In the genomic region with DNA sequence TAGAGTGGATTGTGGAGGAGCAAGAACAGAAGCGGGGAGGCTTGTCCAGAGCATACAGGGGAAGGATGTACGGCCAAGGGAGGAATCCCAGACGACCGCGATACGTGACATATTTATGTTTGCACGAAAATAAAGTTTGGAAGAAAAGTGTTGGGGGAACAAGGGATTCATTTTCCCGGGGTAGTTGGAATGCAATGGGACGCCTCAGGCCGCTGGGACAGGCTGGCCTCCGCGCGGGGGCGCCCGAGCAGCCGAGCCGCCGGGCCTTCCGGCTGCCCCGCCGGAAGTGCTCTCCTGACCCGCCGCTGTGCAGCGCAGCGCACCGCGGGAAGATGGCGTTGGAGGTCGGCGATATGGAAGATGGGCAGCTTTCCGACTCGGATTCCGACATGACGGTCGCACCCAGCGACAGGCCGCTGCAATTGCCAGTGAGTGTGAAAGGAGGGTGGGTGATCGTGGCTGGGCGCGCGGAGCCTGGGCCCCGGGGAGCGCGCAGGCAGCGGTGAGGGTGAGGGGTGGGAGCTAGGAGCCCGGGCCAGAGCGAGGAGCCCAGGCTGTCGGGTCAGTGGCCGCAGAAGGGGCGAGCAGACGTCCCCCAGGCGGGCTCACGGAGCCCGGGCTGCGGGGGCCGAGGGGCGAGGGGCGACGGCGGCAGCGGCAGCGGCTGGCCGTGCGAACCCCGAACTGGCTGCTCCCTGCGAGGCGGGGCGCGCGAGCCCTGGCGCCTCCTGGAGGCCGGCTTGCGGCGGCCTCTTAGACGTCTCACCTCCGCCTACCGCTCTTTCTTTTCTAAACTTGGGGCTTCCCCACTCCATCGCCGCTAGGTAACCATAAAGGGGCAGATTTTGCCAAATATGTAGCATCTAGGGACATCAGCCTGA, we compare ENCODE assay signal across 1 cellular context.
TF ChIP-seq lines count a peak whose summit lies in the region.

PHAX (plus strand) TSS at position 317 of the 881 bp plus-strand sequence; CDS start at position 333, 16 bp downstream.

TF ChIP-seq in HEK293, 187 proteins besides CTCF, POLR2A, EP300 and RAD21 (continued from another document and continues in another):
- TF ChIP-seq ZNF639 (tag by site-specific recombination; IDR thresholded peaks at IDR 0.05) (no peak), ZNF157 (tag by site-specific recombination; IDR thresholded peaks at IDR 0.05) (no peak), ZSCAN4 (tag by site-specific recombination; IDR thresholded peaks at IDR 0.05) (peak; percentile 26; the same call in 1 of the 2 replicates), HOXD13 (CRISPR knock-in tag; IDR thresholded peaks at IDR 0.05; ENCODE audit: borderline replicate concordance) (no peak), ZNF658 (tag by site-specific recombination; IDR thresholded peaks at IDR 0.05) (no peak), ZNF335 (tag by site-specific recombination; conservative IDR thresholded peaks at IDR 0.05) (peak; percentile 51), ZNF112 (tag by site-specific recombination; IDR thresholded peaks at IDR 0.05) (no peak), ZNF449 (tag by site-specific recombination; IDR thresholded peaks at IDR 0.05) (no peak), KLF9 (tag by site-specific recombination; IDR thresholded peaks at IDR 0.05; ENCODE audit: low read depth) (0 out of 2 replicates have a peak, but pooled peaks have one; percentile 38), ZNF398 (tag by site-specific recombination; IDR thresholded peaks at IDR 0.05) (no peak), ZNF362 (tag by site-specific recombination; IDR thresholded peaks at IDR 0.05) (no peak), ZSCAN16 (tag by site-specific recombination; IDR thresholded peaks at IDR 0.05) (peak; percentile 39; the same call in 1 of the 2 replicates), YY2 (tag by site-specific recombination; IDR thresholded peaks at IDR 0.05) (peak; percentile 94), BCL11A (tag by site-specific recombination; IDR thresholded peaks at IDR 0.05; ENCODE audit: low read depth) (no peak), ZNF274 (IDR thresholded peaks at IDR 0.05; ENCODE audit: low read length) (no peak), ZNF274 (tag by site-specific recombination; IDR thresholded peaks at IDR 0.05; ENCODE audit: borderline replicate concordance) (no peak), SETDB1 (IDR thresholded peaks at IDR 0.05; ENCODE audit: insufficient read length, low read length) (no peak), ZNF664 (tag by site-specific recombination; IDR thresholded peaks at IDR 0.05) (no peak), ZFP69B (tag by site-specific recombination; IDR thresholded peaks at IDR 0.05) (no peak), ZXDB (tag by site-specific recombination; IDR thresholded peaks at IDR 0.05) (peak; percentile 86), EGR2 (tag by site-specific recombination; IDR thresholded peaks at IDR 0.05; ENCODE audit: low read depth) (0 out of 2 replicates have a peak, but pooled peaks have one; percentile 13), ZNF426 (tag by site-specific recombination; IDR thresholded peaks at IDR 0.05) (no peak), ZFP3 (tag by site-specific recombination; IDR thresholded peaks at IDR 0.05; ENCODE audit: low read depth) (no peak), ZNF155 (tag by site-specific recombination; IDR thresholded peaks at IDR 0.05) (no peak), ZNF423 (tag by site-specific recombination; IDR thresholded peaks at IDR 0.05) (no peak)
- TF ChIP-seq, protein P1, sequence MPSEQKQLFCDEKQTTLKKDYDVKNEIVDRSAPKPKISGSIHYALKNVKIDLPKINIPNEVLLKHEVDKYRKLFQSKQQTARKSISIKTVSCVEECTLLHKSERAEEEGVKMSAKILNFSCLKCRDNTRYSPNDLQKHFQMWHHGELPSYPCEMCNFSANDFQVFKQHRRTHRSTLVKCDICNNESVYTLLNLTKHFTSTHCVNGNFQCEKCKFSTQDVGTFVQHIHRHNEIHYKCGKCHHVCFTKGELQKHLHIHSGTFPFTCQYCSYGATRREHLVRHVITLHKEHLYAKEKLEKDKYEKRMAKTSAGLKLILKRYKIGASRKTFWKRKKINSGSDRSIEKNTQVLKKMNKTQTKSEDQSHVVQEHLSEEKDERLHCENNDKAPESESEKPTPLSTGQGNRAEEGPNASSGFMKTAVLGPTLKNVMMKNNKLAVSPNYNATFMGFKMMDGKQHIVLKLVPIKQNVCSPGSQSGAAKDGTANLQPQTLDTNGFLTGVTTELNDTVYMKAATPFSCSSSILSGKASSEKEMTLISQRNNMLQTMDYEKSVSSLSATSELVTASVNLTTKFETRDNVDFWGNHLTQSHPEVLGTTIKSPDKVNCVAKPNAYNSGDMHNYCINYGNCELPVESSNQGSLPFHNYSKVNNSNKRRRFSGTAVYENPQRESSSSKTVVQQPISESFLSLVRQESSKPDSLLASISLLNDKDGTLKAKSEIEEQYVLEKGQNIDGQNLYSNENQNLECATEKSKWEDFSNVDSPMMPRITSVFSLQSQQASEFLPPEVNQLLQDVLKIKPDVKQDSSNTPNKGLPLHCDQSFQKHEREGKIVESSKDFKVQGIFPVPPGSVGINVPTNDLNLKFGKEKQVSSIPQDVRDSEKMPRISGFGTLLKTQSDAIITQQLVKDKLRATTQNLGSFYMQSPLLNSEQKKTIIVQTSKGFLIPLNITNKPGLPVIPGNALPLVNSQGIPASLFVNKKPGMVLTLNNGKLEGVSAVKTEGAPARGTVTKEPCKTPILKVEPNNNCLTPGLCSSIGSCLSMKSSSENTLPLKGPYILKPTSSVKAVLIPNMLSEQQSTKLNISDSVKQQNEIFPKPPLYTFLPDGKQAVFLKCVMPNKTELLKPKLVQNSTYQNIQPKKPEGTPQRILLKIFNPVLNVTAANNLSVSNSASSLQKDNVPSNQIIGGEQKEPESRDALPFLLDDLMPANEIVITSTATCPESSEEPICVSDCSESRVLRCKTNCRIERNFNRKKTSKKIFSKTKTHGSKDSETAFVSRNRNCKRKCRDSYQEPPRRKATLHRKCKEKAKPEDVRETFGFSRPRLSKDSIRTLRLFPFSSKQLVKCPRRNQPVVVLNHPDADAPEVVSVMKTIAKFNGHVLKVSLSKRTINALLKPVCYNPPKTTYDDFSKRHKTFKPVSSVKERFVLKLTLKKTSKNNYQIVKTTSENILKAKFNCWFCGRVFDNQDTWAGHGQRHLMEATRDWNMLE (tag by site-specific recombination; conservative IDR thresholded peaks at IDR 0.05; ENCODE audit: low read depth) = peak; percentile 98
- TF ChIP-seq, protein P2, sequence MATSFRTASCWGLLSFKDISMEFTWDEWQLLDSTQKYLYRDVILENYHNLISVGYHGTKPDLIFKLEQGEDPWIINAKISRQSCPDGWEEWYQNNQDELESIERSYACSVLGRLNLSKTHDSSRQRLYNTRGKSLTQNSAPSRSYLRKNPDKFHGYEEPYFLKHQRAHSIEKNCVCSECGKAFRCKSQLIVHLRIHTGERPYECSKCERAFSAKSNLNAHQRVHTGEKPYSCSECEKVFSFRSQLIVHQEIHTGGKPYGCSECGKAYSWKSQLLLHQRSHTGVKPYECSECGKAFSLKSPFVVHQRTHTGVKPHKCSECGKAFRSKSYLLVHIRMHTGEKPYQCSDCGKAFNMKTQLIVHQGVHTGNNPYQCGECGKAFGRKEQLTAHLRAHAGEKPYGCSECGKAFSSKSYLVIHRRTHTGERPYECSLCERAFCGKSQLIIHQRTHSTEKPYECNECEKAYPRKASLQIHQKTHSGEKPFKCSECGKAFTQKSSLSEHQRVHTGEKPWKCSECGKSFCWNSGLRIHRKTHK (tag by site-specific recombination; IDR thresholded peaks at IDR 0.05) = no peak
- TF ChIP-seq, protein P3, sequence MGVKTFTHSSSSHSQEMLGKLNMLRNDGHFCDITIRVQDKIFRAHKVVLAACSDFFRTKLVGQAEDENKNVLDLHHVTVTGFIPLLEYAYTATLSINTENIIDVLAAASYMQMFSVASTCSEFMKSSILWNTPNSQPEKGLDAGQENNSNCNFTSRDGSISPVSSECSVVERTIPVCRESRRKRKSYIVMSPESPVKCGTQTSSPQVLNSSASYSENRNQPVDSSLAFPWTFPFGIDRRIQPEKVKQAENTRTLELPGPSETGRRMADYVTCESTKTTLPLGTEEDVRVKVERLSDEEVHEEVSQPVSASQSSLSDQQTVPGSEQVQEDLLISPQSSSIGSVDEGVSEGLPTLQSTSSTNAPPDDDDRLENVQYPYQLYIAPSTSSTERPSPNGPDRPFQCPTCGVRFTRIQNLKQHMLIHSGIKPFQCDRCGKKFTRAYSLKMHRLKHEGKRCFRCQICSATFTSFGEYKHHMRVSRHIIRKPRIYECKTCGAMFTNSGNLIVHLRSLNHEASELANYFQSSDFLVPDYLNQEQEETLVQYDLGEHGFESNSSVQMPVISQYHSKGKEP (tag by site-specific recombination; IDR thresholded peaks at IDR 0.05) = peak; percentile 57; the same call in 1 of the 2 replicates
- TF ChIP-seq, protein P4, sequence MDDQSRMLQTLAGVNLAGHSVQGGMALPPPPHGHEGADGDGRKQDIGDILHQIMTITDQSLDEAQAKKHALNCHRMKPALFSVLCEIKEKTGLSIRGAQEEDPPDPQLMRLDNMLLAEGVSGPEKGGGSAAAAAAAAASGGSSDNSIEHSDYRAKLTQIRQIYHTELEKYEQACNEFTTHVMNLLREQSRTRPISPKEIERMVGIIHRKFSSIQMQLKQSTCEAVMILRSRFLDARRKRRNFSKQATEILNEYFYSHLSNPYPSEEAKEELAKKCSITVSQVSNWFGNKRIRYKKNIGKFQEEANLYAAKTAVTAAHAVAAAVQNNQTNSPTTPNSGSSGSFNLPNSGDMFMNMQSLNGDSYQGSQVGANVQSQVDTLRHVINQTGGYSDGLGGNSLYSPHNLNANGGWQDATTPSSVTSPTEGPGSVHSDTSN (CRISPR knock-in tag; IDR thresholded peaks at IDR 0.05) = no peak
